ENCODE assay signal across 8 cellular contexts in the genomic region with DNA sequence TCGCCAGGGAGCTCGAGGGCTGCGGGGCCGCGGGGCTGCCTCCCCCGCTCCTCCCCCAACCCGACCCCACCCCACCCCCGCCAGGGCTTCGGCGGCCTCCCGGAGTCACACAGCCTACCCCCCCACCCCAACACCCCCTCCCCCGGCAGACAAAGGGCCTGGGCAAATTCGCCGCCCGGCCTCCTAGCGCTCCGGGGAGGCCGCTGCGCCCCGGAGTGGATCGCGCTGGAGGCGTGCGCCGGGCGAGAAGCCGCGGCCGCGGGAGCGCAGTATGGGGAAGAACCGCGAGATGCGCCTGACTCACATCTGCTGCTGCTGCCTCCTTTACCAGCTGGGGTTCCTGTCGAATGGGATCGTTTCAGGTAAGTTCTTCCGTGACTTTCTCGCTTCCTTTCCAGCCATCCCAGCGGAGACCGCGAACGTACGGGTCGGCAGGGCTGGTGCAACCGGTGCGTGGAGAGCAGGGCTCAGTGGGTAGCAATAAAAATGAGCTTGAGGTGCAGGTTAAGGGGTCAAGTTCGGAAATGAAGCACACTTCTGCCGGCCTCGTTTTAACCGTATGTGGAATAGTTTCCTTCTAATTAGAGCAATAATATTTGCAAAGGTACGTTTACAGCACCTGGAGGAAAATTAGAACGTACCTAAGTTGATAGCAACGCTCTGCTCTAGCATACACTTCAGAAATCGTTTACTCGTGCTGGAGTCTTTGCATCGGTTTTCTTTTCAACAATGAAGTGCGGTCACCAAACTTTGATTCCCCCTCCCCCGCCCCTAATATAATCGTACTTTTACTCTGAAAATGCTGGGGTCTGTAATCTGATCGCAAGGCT. TPM values are rescaled to one million over a fixed set of nuclear protein-coding genes. Genes with fewer than 3 reads are reported as not detected.
DNase-seq lines count a peak whose midpoint lies in the region; ATAC-seq, FAIRE-seq and TF ChIP-seq lines count a peak whose summit lies in the region.

A gene with protein sequence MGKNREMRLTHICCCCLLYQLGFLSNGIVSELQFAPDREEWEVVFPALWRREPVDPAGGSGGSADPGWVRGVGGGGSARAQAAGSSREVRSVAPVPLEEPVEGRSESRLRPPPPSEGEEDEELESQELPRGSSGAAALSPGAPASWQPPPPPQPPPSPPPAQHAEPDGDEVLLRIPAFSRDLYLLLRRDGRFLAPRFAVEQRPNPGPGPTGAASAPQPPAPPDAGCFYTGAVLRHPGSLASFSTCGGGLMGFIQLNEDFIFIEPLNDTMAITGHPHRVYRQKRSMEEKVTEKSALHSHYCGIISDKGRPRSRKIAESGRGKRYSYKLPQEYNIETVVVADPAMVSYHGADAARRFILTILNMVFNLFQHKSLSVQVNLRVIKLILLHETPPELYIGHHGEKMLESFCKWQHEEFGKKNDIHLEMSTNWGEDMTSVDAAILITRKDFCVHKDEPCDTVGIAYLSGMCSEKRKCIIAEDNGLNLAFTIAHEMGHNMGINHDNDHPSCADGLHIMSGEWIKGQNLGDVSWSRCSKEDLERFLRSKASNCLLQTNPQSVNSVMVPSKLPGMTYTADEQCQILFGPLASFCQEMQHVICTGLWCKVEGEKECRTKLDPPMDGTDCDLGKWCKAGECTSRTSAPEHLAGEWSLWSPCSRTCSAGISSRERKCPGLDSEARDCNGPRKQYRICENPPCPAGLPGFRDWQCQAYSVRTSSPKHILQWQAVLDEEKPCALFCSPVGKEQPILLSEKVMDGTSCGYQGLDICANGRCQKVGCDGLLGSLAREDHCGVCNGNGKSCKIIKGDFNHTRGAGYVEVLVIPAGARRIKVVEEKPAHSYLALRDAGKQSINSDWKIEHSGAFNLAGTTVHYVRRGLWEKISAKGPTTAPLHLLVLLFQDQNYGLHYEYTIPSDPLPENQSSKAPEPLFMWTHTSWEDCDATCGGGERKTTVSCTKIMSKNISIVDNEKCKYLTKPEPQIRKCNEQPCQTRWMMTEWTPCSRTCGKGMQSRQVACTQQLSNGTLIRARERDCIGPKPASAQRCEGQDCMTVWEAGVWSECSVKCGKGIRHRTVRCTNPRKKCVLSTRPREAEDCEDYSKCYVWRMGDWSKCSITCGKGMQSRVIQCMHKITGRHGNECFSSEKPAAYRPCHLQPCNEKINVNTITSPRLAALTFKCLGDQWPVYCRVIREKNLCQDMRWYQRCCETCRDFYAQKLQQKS (plus strand): TSS at position 178 of the 830 bp plus-strand sequence. CDS start 94 bp downstream, at position 272.

- H3K4me3 ChIP-seq in gastroesophageal sphincter (peak within 1 kb of the TSS; percentile 41 to 80), ovary (peak within 1 kb of the TSS; percentile 57)

- DNase-seq in GM12891 (ENCODE audit: insufficient read length, low spot score) (peak; percentile 25), ovary (peak in 2 of 5 donors; percentile 18 to 31), DMS79 (lab: John Stamatoyannopoulos, UW) (no peak)
- DNase-seq in activated CD4-positive, alpha-beta memory T cell treated with anti-CD3 and anti-CD28 coated beads for 36 hours = peak; percentile 34
- DNase-seq in stimulated activated naive CD4-positive, alpha-beta T cell treated with Interleukin-2 at 50 U/mL for 16 hours (lab: John Stamatoyannopoulos, UW) = no peak

- H3K4me3 Mint-ChIP-seq in activated CD4-positive, alpha-beta memory T cell treated with anti-CD3 and anti-CD28 coated beads for 36 hours = no peak within 1 kb of the TSS

- no peaks in the 10 kb centered on the region for H3K9me3 Mint-ChIP-seq in activated CD4-positive, alpha-beta memory T cell treated with anti-CD3 and anti-CD28 coated beads for 36 hours

- CTCF ChIA-PET in activated CD4-positive, alpha-beta memory T cell treated with anti-CD3 and anti-CD28 coated beads for 36 hours (lab: Charles Lee) = interaction anchor here (1.4 kb wide), 1 partner anchor 307 kb away, joined by 3 read pairs; no protein-coding TSS in a partner anchor

- H3K27ac ChIP-seq in gastroesophageal sphincter = peak within 1 kb of the TSS; percentile 5 to 80 (median 80)
- peak within 1 kb of the TSS in 1 of 2 donors; percentile 13 for H3K27ac ChIP-seq in ovary

- intact Hi-C loops in activated CD4-positive, alpha-beta memory T cell treated with anti-CD3 and anti-CD28 coated beads for 36 hours (cut with micrococcal nuclease) = loop anchor here (2.0 kb wide), 1 partner anchor 308 kb away; no protein-coding TSS in a partner anchor
- intact Hi-C loops in ovary (cut with DNase I) = no loop called here

- peaks cover 28% of the 10 kb centered on the region for H3K27me3 Mint-ChIP-seq in activated CD4-positive, alpha-beta memory T cell treated with anti-CD3 and anti-CD28 coated beads for 36 hours

- H3K36me3 ChIP-seq in gastroesophageal sphincter = no peaks in the 10 kb centered on the region
- no peaks in the 10 kb centered on the region for H3K36me3 ChIP-seq in ovary

- 0 to 3% methylated on average over 10 to 14 of the region's 60 CpGs for WGBS in gastroesophageal sphincter (ENCODE audit: low coverage in 1 of 2), 2 donors
- 1% methylated on average over 30 to 60 of the region's 60 CpGs for WGBS in ovary, 3 donors

- H3K9me3 ChIP-seq in gastroesophageal sphincter (no peaks in the 10 kb centered on the region), ovary (no peaks in the 10 kb centered on the region)

- H3K4me1 Mint-ChIP-seq in activated CD4-positive, alpha-beta memory T cell treated with anti-CD3 and anti-CD28 coated beads for 36 hours (ENCODE audit: low read depth) = peaks cover 12% of the 10 kb centered on the region

- no peak for TF ChIP-seq CTCF in gastroesophageal sphincter (IDR thresholded peaks at IDR 0.05)
- no peak for TF ChIP-seq CTCF in ovary (IDR thresholded peaks at IDR 0.05)

- TF ChIP-seq EP300 in gastroesophageal sphincter (IDR thresholded peaks at IDR 0.05) (no peak), ovary (IDR thresholded peaks at IDR 0.05) (no peak)

- POLR2A ChIA-PET in activated CD4-positive, alpha-beta memory T cell treated with anti-CD3 and anti-CD28 coated beads for 36 hours (lab: Charles Lee) = no interaction called here

- TF ChIP-seq POLR2A in GM12891 (IDR thresholded peaks at IDR 0.05; ENCODE audit: low read depth, low read length) = no peak
- TF ChIP-seq POLR2A in gastroesophageal sphincter (IDR thresholded peaks at IDR 0.05) = no peak
- no peak for TF ChIP-seq POLR2A in ovary (IDR thresholded peaks at IDR 0.05)

- no peak within 1 kb of the TSS for H3K27ac Mint-ChIP-seq in activated CD4-positive, alpha-beta memory T cell treated with anti-CD3 and anti-CD28 coated beads for 36 hours

- no peak for FAIRE-seq in GM12891 (lab: Jason Lieb, UNC)

- peaks cover 0 to 30% (median 0%) of the 10 kb centered on the region in 3 donors for H3K4me1 ChIP-seq in gastroesophageal sphincter
- H3K4me1 ChIP-seq in ovary (ENCODE audit: insufficient read depth) = peaks cover 6% of the 10 kb centered on the region

- H3K27me3 ChIP-seq in gastroesophageal sphincter = peaks cover 19% of the 10 kb centered on the region
- H3K27me3 ChIP-seq in ovary = no peaks in the 10 kb centered on the region

- H3K36me3 Mint-ChIP-seq in activated CD4-positive, alpha-beta memory T cell treated with anti-CD3 and anti-CD28 coated beads for 36 hours = peaks cover 1% of the 10 kb centered on the region

- ATAC-seq in HG03432 (IDR thresholded peaks at IDR 0.05; ENCODE audit: unreplicated experiment) (peak; percentile 60), gastroesophageal sphincter (peak; percentile 47), HG03025 (IDR thresholded peaks at IDR 0.05; ENCODE audit: low FRiP score, unreplicated experiment) (no peak)

TF ChIP-seq in GM12891, 5 proteins besides CTCF, POLR2A, EP300 and RAD21:
- TF ChIP-seq PAX5 (IDR thresholded peaks at IDR 0.05; ENCODE audit: insufficient read depth, low read length, severe bottlenecking) = no peak
- no peak for TF ChIP-seq POU2F2 (IDR thresholded peaks at IDR 0.05; ENCODE audit: low read depth, low read length)
- no peak for TF ChIP-seq TAF1 (IDR thresholded peaks at IDR 0.05; ENCODE audit: low read depth, low read length)
- no peak for TF ChIP-seq POLR2AphosphoS5 (IDR thresholded peaks at IDR 0.05; ENCODE audit: low read depth, low read length)
- TF ChIP-seq SPI1 (IDR thresholded peaks at IDR 0.05; ENCODE audit: low read depth, low read length) = no peak

RNA-seq across cellular contexts. Expression of the gene that starts here (rescaled TPM):
- not detected for polyA plus RNA-seq in GM12891 (2012; ENCODE audit: low read depth, missing spikeins)
- not detected for total RNA-seq in activated CD4-positive, alpha-beta memory T cell treated with anti-CD3 and anti-CD28 coated beads for 36 hours
- 10 to 100 TPM in 1 of 4 donors, 1 to 10 TPM in 2, under 1 TPM in 1; 0.94 to 11.3 (median 4.4) TPM for total RNA-seq in gastroesophageal sphincter
- total RNA-seq in ovary = 10 to 100 TPM in 1 of 7 donors, 1 to 10 TPM in 6; 1.0 to 23.5 (median 3.4) TPM
- polyA plus RNA-seq in ovary = 1 to 10 TPM in 1 of 2 donors, under 1 TPM in 1; 0.18 to 2.2 TPM

Comparison
In these comparisons a context has a peak if more than half of its experiments do, and no peak if none do; other contexts are left out.
1. Peak in DNase-seq in activated CD4-positive, alpha-beta memory T cell treated with anti-CD3 and anti-CD28 coated beads for 36 hours; RNA of the gene not detected or under 1 TPM.